In genomic region chr19:845707-846481, GRCh38 we compare ENCODE assay signal across 3 cellular contexts.
TF ChIP-seq lines count a peak whose summit lies in the region.

No MANE protein-coding gene starts in this region.

TF ChIP-seq in HEK293, 187 proteins besides CTCF, POLR2A, EP300 and RAD21:
- TF ChIP-seq KLF1 (tag by site-specific recombination; IDR thresholded peaks at IDR 0.05): peak; percentile 88
- no peak for TF ChIP-seq ZNF585B (tag by site-specific recombination; IDR thresholded peaks at IDR 0.05)
- peak; percentile 70; the same call in 1 of the 2 replicates for TF ChIP-seq ZNF600 (tag by site-specific recombination; IDR thresholded peaks at IDR 0.05)
- no peak for TF ChIP-seq ZNF561 (tag by site-specific recombination; IDR thresholded peaks at IDR 0.05; ENCODE audit: borderline replicate concordance)
- TF ChIP-seq ZNF596 (tag by site-specific recombination; IDR thresholded peaks at IDR 0.05): no peak
- no peak for TF ChIP-seq ZFP37 (tag by site-specific recombination; IDR thresholded peaks at IDR 0.05)
- no peak for TF ChIP-seq ZNF19 (tag by site-specific recombination; IDR thresholded peaks at IDR 0.05; ENCODE audit: low read depth)
- peak; percentile 34; the same call in 1 of the 2 replicates for TF ChIP-seq KLF8 (tag by site-specific recombination; IDR thresholded peaks at IDR 0.05)

TF ChIP-seq in Ishikawa, 13 proteins besides CTCF, POLR2A, EP300 and RAD21:
- TF ChIP-seq FOXM1 (IDR thresholded peaks at IDR 0.05; ENCODE audit: borderline replicate concordance, low read depth) (no peak), TEAD4 (IDR thresholded peaks at IDR 0.05) (peak; percentile 59)

TF ChIP-seq in HEK293T, 16 proteins besides CTCF, POLR2A, EP300 and RAD21:
- no peak for TF ChIP-seq ARNT (IDR thresholded peaks at IDR 0.05)
- no peak for TF ChIP-seq FOXM1 (IDR thresholded peaks at IDR 0.05; ENCODE audit: borderline replicate concordance)
- TF ChIP-seq L3MBTL2 (conservative IDR thresholded peaks at IDR 0.05): no peak
- TF ChIP-seq FOXK2 (IDR thresholded peaks at IDR 0.05): no peak
- no peak for TF ChIP-seq PKNOX1 (IDR thresholded peaks at IDR 0.05)
- TF ChIP-seq TARDBP (IDR thresholded peaks at IDR 0.05): no peak
- no peak for TF ChIP-seq LEF1 (IDR thresholded peaks at IDR 0.05; ENCODE audit: borderline replicate concordance)
- no peak for TF ChIP-seq SUZ12 (IDR thresholded peaks at IDR 0.05)
- TF ChIP-seq CTBP1 (IDR thresholded peaks at IDR 0.05; ENCODE audit: borderline replicate concordance): no peak
- TF ChIP-seq NFRKB (IDR thresholded peaks at IDR 0.05): no peak
- no peak for TF ChIP-seq ELF4 (IDR thresholded peaks at IDR 0.05)
- TF ChIP-seq HDGF (IDR thresholded peaks at IDR 0.05; ENCODE audit: borderline replicate concordance): no peak
- no peak for TF ChIP-seq ZNF384 (IDR thresholded peaks at IDR 0.05)
- no peak for TF ChIP-seq BHLHE40 (IDR thresholded peaks at IDR 0.05; ENCODE audit: borderline replicate concordance)
- no peak for TF ChIP-seq SP1 (IDR thresholded peaks at IDR 0.05)
- TF ChIP-seq FOXA1 (IDR thresholded peaks at IDR 0.05): no peak
TF ChIP-seq in HEK293T: peak in this region for 0.
